In the genomic region with DNA sequence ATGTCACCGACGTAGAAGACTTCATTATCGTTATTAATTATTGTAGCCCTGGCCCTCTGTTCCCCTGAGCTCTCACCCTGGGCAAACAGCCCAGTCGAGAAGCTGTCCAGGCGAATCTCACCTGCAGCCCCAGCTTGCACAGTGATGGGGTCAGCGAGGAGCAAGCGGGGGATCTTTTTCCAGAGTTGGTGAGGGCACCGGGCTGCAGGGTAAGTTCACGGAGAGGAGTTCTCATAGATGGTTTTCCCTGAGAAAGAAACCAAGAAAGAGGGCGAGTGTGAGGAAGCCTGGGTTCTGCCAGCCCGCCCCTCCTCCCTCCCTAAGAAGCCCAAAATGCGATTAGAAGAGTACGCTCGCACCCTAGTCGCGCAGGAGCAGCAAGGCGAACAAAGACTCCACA, we compare ENCODE assay signal across 1 cellular context.
TF ChIP-seq lines count a peak whose summit lies in the region.

No MANE protein-coding gene starts in this region.

TF ChIP-seq in HEK293, 187 proteins besides CTCF, POLR2A, EP300 and RAD21 (continued from another document):
- TF ChIP-seq, protein P1, sequence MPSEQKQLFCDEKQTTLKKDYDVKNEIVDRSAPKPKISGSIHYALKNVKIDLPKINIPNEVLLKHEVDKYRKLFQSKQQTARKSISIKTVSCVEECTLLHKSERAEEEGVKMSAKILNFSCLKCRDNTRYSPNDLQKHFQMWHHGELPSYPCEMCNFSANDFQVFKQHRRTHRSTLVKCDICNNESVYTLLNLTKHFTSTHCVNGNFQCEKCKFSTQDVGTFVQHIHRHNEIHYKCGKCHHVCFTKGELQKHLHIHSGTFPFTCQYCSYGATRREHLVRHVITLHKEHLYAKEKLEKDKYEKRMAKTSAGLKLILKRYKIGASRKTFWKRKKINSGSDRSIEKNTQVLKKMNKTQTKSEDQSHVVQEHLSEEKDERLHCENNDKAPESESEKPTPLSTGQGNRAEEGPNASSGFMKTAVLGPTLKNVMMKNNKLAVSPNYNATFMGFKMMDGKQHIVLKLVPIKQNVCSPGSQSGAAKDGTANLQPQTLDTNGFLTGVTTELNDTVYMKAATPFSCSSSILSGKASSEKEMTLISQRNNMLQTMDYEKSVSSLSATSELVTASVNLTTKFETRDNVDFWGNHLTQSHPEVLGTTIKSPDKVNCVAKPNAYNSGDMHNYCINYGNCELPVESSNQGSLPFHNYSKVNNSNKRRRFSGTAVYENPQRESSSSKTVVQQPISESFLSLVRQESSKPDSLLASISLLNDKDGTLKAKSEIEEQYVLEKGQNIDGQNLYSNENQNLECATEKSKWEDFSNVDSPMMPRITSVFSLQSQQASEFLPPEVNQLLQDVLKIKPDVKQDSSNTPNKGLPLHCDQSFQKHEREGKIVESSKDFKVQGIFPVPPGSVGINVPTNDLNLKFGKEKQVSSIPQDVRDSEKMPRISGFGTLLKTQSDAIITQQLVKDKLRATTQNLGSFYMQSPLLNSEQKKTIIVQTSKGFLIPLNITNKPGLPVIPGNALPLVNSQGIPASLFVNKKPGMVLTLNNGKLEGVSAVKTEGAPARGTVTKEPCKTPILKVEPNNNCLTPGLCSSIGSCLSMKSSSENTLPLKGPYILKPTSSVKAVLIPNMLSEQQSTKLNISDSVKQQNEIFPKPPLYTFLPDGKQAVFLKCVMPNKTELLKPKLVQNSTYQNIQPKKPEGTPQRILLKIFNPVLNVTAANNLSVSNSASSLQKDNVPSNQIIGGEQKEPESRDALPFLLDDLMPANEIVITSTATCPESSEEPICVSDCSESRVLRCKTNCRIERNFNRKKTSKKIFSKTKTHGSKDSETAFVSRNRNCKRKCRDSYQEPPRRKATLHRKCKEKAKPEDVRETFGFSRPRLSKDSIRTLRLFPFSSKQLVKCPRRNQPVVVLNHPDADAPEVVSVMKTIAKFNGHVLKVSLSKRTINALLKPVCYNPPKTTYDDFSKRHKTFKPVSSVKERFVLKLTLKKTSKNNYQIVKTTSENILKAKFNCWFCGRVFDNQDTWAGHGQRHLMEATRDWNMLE (tag by site-specific recombination; conservative IDR thresholded peaks at IDR 0.05; ENCODE audit: low read depth), result no peak
